ENCODE assay signal across 25 cellular contexts in genomic region chr2:128455710-128456050, GRCh38.
"Had no signal": no experiment of that assay in that cellular context is flagged by ENCODE, and none has a peak within 500 bp of the region (broad histone marks: within the 10 kb centered on the region; RNA-seq: fewer than 3 reads in every experiment).

No MANE protein-coding gene starts in this region.

- H3K36me3 ChIP-seq: gastrocnemius medialis, left ventricle myocardium inferior, neutrophil, ovary, prostate gland, transverse colon, uterus had no signal

- H3K9me3 Mint-ChIP-seq: activated naive CD4-positive, alpha-beta T cell treated with anti-CD3 and anti-CD28 coated beads, Interleukin-2, amount 50 U/mL, for 24 hours; activated naive CD8-positive, alpha-beta T cell treated with anti-CD3 and anti-CD28 coated beads, Interleukin-2, amount 50 U/mL, for 24 hours; activated T-cell treated with anti-CD3 and anti-CD28 coated beads, Interleukin-2, amount 50 U/mL, for 24 hours; central memory CD8-positive, alpha-beta T cell had no signal

- H3K4me1 ChIP-seq: gastrocnemius medialis, left ventricle myocardium inferior, prostate gland, transverse colon, uterus had no signal

- H3K4me1 Mint-ChIP-seq: activated naive CD4-positive, alpha-beta T cell treated with anti-CD3 and anti-CD28 coated beads, Interleukin-2, amount 50 U/mL, for 24 hours; activated naive CD8-positive, alpha-beta T cell treated with anti-CD3 and anti-CD28 coated beads, Interleukin-2, amount 50 U/mL, for 24 hours; central memory CD8-positive, alpha-beta T cell had no signal

- H3K4me3 ChIP-seq: gastrocnemius medialis, hepatocyte, left ventricle myocardium inferior, mucosa of descending colon, ovary, prostate gland, transverse colon, uterus had no signal

- DNase-seq: activated CD4-positive, alpha-beta T cell treated with anti-CD3 and anti-CD28 coated beads for 4 hours; activated CD4-positive, alpha-beta T cell treated with anti-CD3 and anti-CD28 coated beads, Interleukin-2, amount 50 U/mL, for 48 hours; activated CD4-positive, CD25-positive, alpha-beta regulatory T cell; activated naive CD8-positive, alpha-beta T cell treated with anti-CD3 and anti-CD28 coated beads, Interleukin-2, amount 50 U/mL, for 24 hours; activated T-cell treated with anti-CD3 and anti-CD28 coated beads, Interleukin-2, amount 50 U/mL, for 24 hours; amygdala; dermis blood vessel endothelial cell; effector CD8-positive, alpha-beta T cell; gastrocnemius medialis; glutamatergic neuron; left ventricle myocardium inferior; nephron progenitor cell; retina; stimulated activated CD4-positive, alpha-beta T cell treated with anti-CD3 and anti-CD28 coated beads, Interleukin-15, amount 100 ng/mL, for 24 hours; stimulated activated CD4-positive, alpha-beta T cell treated with anti-CD3 and anti-CD28 coated beads, Interleukin-2, amount 100 ng/mL, for 24 hours; stimulated activated naive CD4-positive, alpha-beta T cell treated with Interleukin-2 at 50 U/mL for 16 hours; transverse colon had no signal

- H3K9me3 ChIP-seq: gastrocnemius medialis, mucosa of descending colon, neutrophil, ovary, prostate gland, transverse colon, uterus had no signal

- H3K27ac Mint-ChIP-seq: activated naive CD4-positive, alpha-beta T cell treated with anti-CD3 and anti-CD28 coated beads, Interleukin-2, amount 50 U/mL, for 24 hours; activated naive CD8-positive, alpha-beta T cell treated with anti-CD3 and anti-CD28 coated beads, Interleukin-2, amount 50 U/mL, for 24 hours; activated T-cell treated with anti-CD3 and anti-CD28 coated beads, Interleukin-2, amount 50 U/mL, for 24 hours; nephron progenitor cell had no signal

- ATAC-seq: activated naive CD8-positive, alpha-beta T cell treated with anti-CD3 and anti-CD28 coated beads, Interleukin-2, amount 50 U/mL, for 24 hours; gastrocnemius medialis; mucosa of descending colon had no signal

- H3K27ac ChIP-seq: gastrocnemius medialis, hepatocyte, left ventricle myocardium inferior, neutrophil, ovary, prostate gland, transverse colon, uterus had no signal

- H3K36me3 Mint-ChIP-seq: activated naive CD4-positive, alpha-beta T cell treated with anti-CD3 and anti-CD28 coated beads, Interleukin-2, amount 50 U/mL, for 24 hours had no signal

- H3K4me3 Mint-ChIP-seq: activated naive CD4-positive, alpha-beta T cell treated with anti-CD3 and anti-CD28 coated beads, Interleukin-2, amount 50 U/mL, for 24 hours; activated naive CD8-positive, alpha-beta T cell treated with anti-CD3 and anti-CD28 coated beads, Interleukin-2, amount 50 U/mL, for 24 hours; activated T-cell treated with anti-CD3 and anti-CD28 coated beads, Interleukin-2, amount 50 U/mL, for 24 hours; central memory CD8-positive, alpha-beta T cell; nephron progenitor cell had no signal

- H3K27me3 ChIP-seq: neutrophil, ovary, transverse colon, uterus had no signal
